ENCODE assay signal across 33 cellular contexts in the genomic region with DNA sequence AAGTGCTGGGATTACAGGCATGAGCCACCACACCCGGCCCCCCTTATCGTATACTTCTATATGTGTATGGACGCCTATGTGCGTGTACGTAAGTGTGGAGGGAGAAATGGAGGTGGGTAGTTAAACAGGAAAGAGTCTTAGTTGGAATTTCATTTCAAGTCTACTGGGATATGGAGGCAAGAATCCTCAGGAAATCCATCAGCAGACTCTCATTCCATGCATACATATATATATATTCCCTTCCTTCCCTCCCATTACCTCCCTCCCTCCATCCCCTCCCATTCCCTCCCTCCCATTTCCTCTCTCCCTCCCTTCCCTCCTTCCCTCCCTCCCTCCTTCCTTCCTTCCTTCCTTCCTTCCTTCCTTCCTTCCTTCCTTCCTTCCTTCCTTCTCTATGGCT.
DNase-seq lines count a peak whose midpoint lies in the region; ATAC-seq, FAIRE-seq and TF ChIP-seq lines count a peak whose summit lies in the region.
"Had no signal": no experiment of that assay in that cellular context is flagged by ENCODE, and none has a peak within 500 bp of the region (broad histone marks: within the 10 kb centered on the region; RNA-seq: fewer than 3 reads in every experiment).

No MANE protein-coding gene starts in this region.

- peak overlapping the region; percentile 17 for H2BK120ac ChIP-seq in trophoblast cell (ENCODE audit: insufficient read depth, low read length, poor library complexity)

- H3K79me1 ChIP-seq in trophoblast cell (ENCODE audit: low read length): peaks cover 17% of the 10 kb centered on the region

- TF ChIP-seq CTCF in HepG2 (CRISPR knock-in tag; IDR thresholded peaks at IDR 0.05) (no peak), right lobe of liver (IDR thresholded peaks at IDR 0.05) (no peak), K562 (IDR thresholded peaks at IDR 0.05 in 2 of 3, conservative IDR thresholded peaks at IDR 0.05 in 1 of 3; ENCODE audit: insufficient read depth in 2 of 3, low read depth in 1 of 3, low read length in 3 of 3) (no peak)

- CTCF ChIA-PET in HepG2 (lab: Yijun Ruan, JAX; ENCODE audit: low intra/inter-chr PET ratio, low total read pairs): no interaction called here
- CTCF ChIA-PET in K562 (lab: Yijun Ruan, JAX; ENCODE audit: low intra/inter-chr PET ratio): no interaction called here

- intact Hi-C loops in HepG2 (cut with micrococcal nuclease; ENCODE audit: unreplicated experiment): no loop called here
- intact Hi-C loops in right lobe of liver (cut with DNase I): no loop called here
- intact Hi-C loops in K562 (cut with micrococcal nuclease): no loop called here

- no peak overlapping the region for H3K4me2 ChIP-seq in HepG2 (ENCODE audit: low read depth, low read length)
- no peak overlapping the region for H3K4me2 ChIP-seq in K562 (ENCODE audit: insufficient read depth, low read length)
- no peak overlapping the region for H3K4me2 ChIP-seq in trophoblast cell (ENCODE audit: low read length)
- H3K4me2 ChIP-seq: A549; BLaER1; BLaER1 treated with 17β-estradiol and CSF1 and Interleukin-3, amounts not matched to agents 10 nM and 100 nM had no signal

- no peak for TF ChIP-seq RAD21 in HepG2 (CRISPR knock-in tag; IDR thresholded peaks at IDR 0.05)
- no peak for TF ChIP-seq RAD21 in K562 (CRISPR knock-in tag; conservative IDR thresholded peaks at IDR 0.05 in 1 of 2, IDR thresholded peaks at IDR 0.05 in 1 of 2)

- no peak overlapping the region for H3K27ac ChIP-seq in HepG2 (ENCODE audit: extremely low read length, insufficient read depth, low read length)
- no peak overlapping the region for H3K27ac ChIP-seq in right lobe of liver
- no peak overlapping the region for H3K27ac ChIP-seq in K562 (ENCODE audit: extremely low read depth, low read depth, low read length)
- no peak overlapping the region for H3K27ac ChIP-seq in trophoblast cell (ENCODE audit: low read depth, low read length)
- H3K27ac ChIP-seq: 22Rv1; A549; BLaER1; BLaER1 treated with 17β-estradiol and CSF1 and Interleukin-3, amounts not matched to agents 10 nM and 100 nM; C4-2B had no signal

- no peak for FAIRE-seq in HepG2 (lab: Jason Lieb, UNC)
- FAIRE-seq in K562 (lab: Jason Lieb, UNC): no peak
- FAIRE-seq: A204.1, A549, D721Med had no signal

- H3K4me1 ChIP-seq in HepG2 (ENCODE audit: insufficient read depth, low read length) (no peaks in the 10 kb centered on the region), right lobe of liver (no peaks in the 10 kb centered on the region), K562 (replicated peaks in 1 of 2; ENCODE audit: control insufficient read depth in 2 of 2, insufficient read depth in 2 of 2, low read length in 2 of 2) (no peaks in the 10 kb centered on the region), trophoblast cell (ENCODE audit: control insufficient read depth in 1 of 2, insufficient read depth in 2 of 2, low read length in 2 of 2) (peaks cover 6% of the 10 kb centered on the region in 2 experiments)
- H3K4me1 ChIP-seq: A549; BE2C; BLaER1; BLaER1 treated with 17β-estradiol and CSF1 and Interleukin-3, amounts not matched to agents 10 nM and 100 nM; Caco-2 had no signal

- H2BK12ac ChIP-seq in trophoblast cell (ENCODE audit: low read length): no peak overlapping the region

- H3K9ac ChIP-seq in HepG2 (ENCODE audit: insufficient read depth, low read depth, low read length): no peak overlapping the region
- H3K9ac ChIP-seq in K562 (ENCODE audit: insufficient read depth in 1 of 2, low read depth in 2 of 2, low read length in 2 of 2): no peak overlapping the region
- H3K9ac ChIP-seq in trophoblast cell (ENCODE audit: low read length): no peak overlapping the region
- H3K9ac ChIP-seq: BLaER1; BLaER1 treated with 17β-estradiol and CSF1 and Interleukin-3, amounts not matched to agents 10 nM and 100 nM had no signal

- no peaks in the 10 kb centered on the region; a peak in 1 of 5 replicates for H3K27me3 ChIP-seq in HepG2 (ENCODE audit: control insufficient read depth in 1 of 2, insufficient read depth in 2 of 2, low read length in 2 of 2)
- no peaks in the 10 kb centered on the region for H3K27me3 ChIP-seq in right lobe of liver
- H3K27me3 ChIP-seq in K562 (ENCODE audit: control insufficient read depth in 2 of 2, insufficient read depth in 2 of 2, low read length in 2 of 2): no peaks in the 10 kb centered on the region
- no peaks in the 10 kb centered on the region for H3K27me3 ChIP-seq in trophoblast cell (ENCODE audit: insufficient read depth, low read length)
- H3K27me3 ChIP-seq: BE2C; BLaER1; BLaER1 treated with 17β-estradiol and CSF1 and Interleukin-3, amounts not matched to agents 10 nM and 100 nM had no signal

- no peaks in the 10 kb centered on the region for H3K9me1 ChIP-seq in K562 (ENCODE audit: control insufficient read depth, insufficient read depth, low read length)

- no peak for DNase-seq in HepG2 (ENCODE audit: low spot score)
- DNase-seq in right lobe of liver: no peak
- DNase-seq in K562 (ENCODE audit: extremely low read depth in 1 of 4, low spot score in 3 of 4): no peak
- no peak for DNase-seq in trophoblast cell
- DNase-seq in NCI-H1417 treated with DMSO at 0.1 percent for 48 hours (lab: John Stamatoyannopoulos, UW): no peak
- DNase-seq: 8988T; ACHN; AML-193; BE2C; C1 segment of cervical spinal cord; Caco-2; Calu3; CD4-positive, alpha-beta memory T cell; CD4-positive, alpha-beta T cell; CD4-positive, CD25-positive, alpha-beta regulatory T cell; CD8-positive, alpha-beta memory T cell; CD8-positive, alpha-beta T cell; COR-L47; DMS 273 treated with DMSO at 0.1 percent for 48 hours; DMS153; DMS53; DMS79; DMS79 treated with DMSO at 0.1 percent for 48 hours; DND-41; EL had no signal

- no peak for ATAC-seq in HepG2
- ATAC-seq in right lobe of liver: no peak
- ATAC-seq in K562: no peak
- no peak for ATAC-seq in GM19023 (IDR thresholded peaks at IDR 0.05; ENCODE audit: unreplicated experiment)
- ATAC-seq: A549; CD8-positive, alpha-beta T cell had no signal

- H4K12ac ChIP-seq in trophoblast cell (ENCODE audit: low read depth, low read length): no peak overlapping the region

- TF ChIP-seq EP300 in HepG2 (IDR thresholded peaks at IDR 0.05; ENCODE audit: low read depth in 2 of 2, low read length in 2 of 2): no peak
- no peak for TF ChIP-seq EP300 in HepG2 (CRISPR knock-in tag; IDR thresholded peaks at IDR 0.05; ENCODE audit: borderline replicate concordance)
- TF ChIP-seq EP300 in K562 (IDR thresholded peaks at IDR 0.05; ENCODE audit: low read length): no peak

- H3K9me3 ChIP-seq in HepG2 (ENCODE audit: low read length) (peaks cover 17% of the 10 kb centered on the region), right lobe of liver (no peaks in the 10 kb centered on the region), K562 (replicated peaks; ENCODE audit: control insufficient read depth, insufficient read depth, low read depth, low read length) (no peaks in the 10 kb centered on the region), trophoblast cell (ENCODE audit: insufficient read depth, low read depth, low read length) (no peaks in the 10 kb centered on the region)
- H3K9me3 ChIP-seq: A549, BE2C, BLaER1, Caco-2 had no signal

- no TSS peak for BruUV-seq in HepG2 (replicated peaks; lab: Mats Ljungman, UMichigan)
- no TSS peak for BruUV-seq in K562 (replicated peaks; lab: Mats Ljungman, UMichigan)

- H4K8ac ChIP-seq in trophoblast cell (ENCODE audit: low read depth, low read length): no peak overlapping the region

- H3K4ac ChIP-seq in trophoblast cell (ENCODE audit: low read depth, low read length): no peak overlapping the region

- H3K4me3 ChIP-seq in HepG2 (replicated peaks in 1 of 3; ENCODE audit: insufficient read depth in 1 of 3, low read depth in 2 of 3, low read length in 3 of 3): no peak overlapping the region
- no peak overlapping the region for H3K4me3 ChIP-seq in right lobe of liver
- H3K4me3 ChIP-seq in K562: no peak overlapping the region
- no peak overlapping the region for H3K4me3 ChIP-seq in trophoblast cell (ENCODE audit: low read depth, low read length)
- H3K4me3 ChIP-seq: A549; BLaER1; BLaER1 treated with 17β-estradiol and CSF1 and Interleukin-3, amounts not matched to agents 10 nM and 100 nM had no signal

- POLR2A ChIA-PET in HepG2 (lab: Yijun Ruan, JAX): no interaction called here
- POLR2A ChIA-PET in K562 (lab: Yijun Ruan, JAX): no interaction called here

- H3K14ac ChIP-seq in trophoblast cell (ENCODE audit: low read length): no peak overlapping the region

- H3K79me2 ChIP-seq in HepG2 (ENCODE audit: insufficient read depth, low read length): no peaks in the 10 kb centered on the region
- no peaks in the 10 kb centered on the region for H3K79me2 ChIP-seq in K562 (ENCODE audit: control insufficient read depth, insufficient read depth, low read length)
- no peaks in the 10 kb centered on the region for H3K79me2 ChIP-seq in trophoblast cell (ENCODE audit: control insufficient read depth, insufficient read depth, low read length, poor library complexity)

- H4K20me1 ChIP-seq in HepG2 (ENCODE audit: insufficient read depth, low read length) (no peaks in the 10 kb centered on the region), K562 (replicated peaks; ENCODE audit: control insufficient read depth, insufficient read depth, low read length) (no peaks in the 10 kb centered on the region)
- H4K20me1 ChIP-seq: BLaER1; BLaER1 treated with 17β-estradiol and CSF1 and Interleukin-3, amounts not matched to agents 10 nM and 100 nM had no signal

- in situ Hi-C loops in HepG2 (cut with HindIII; ENCODE audit: extremely low pct_ligation_motif_present, low pct_unique_long_range_greater_than_20kb): no loop called here
- in situ Hi-C loops in K562 (cut with MboI): no loop called here

- TF ChIP-seq POLR2A in HepG2 (IDR thresholded peaks at IDR 0.05; ENCODE audit: insufficient read depth in 1 of 2, low read depth in 2 of 2, low read length in 2 of 2) (no peak), right lobe of liver (IDR thresholded peaks at IDR 0.05) (no peak), K562 (conservative IDR thresholded peaks at IDR 0.05) (no peak)

- H2BK5ac ChIP-seq in trophoblast cell (ENCODE audit: low read depth, low read length, poor library complexity): peak overlapping the region; percentile 25

- H3K18ac ChIP-seq in trophoblast cell (ENCODE audit: low read length): no peak overlapping the region

- no peak overlapping the region for H2AFZ ChIP-seq in HepG2 (ENCODE audit: low read length)
- H2AFZ ChIP-seq in K562 (ENCODE audit: low read depth, low read length): no peak overlapping the region
- H2AFZ ChIP-seq in trophoblast cell (ENCODE audit: insufficient read depth, low read length, poor library complexity): no peak overlapping the region

- no peak overlapping the region for H4K91ac ChIP-seq in trophoblast cell (ENCODE audit: low read depth, low read length)

- H2AK5ac ChIP-seq in trophoblast cell (ENCODE audit: low read length): no peak overlapping the region

- WGBS in HepG2 (ENCODE audit: low lambda C conversion rate): 55% methylated on average over 5 of the region's 5 CpGs
- 100% methylated on average over 1 of the region's 5 CpGs for WGBS in right lobe of liver (ENCODE audit: insufficient coverage, low coverage, low lambda C conversion rate, missing lambda C conversion rate)
- whole genome bisulfite sequencing in K562 (ENCODE audit: insufficient coverage, low coverage, missing lambda C conversion rate): 0% methylated on average over 5 of the region's 5 CpGs
- WGBS in trophoblast cell (ENCODE audit: extremely low coverage, insufficient coverage, insufficient read length): no CpG with 5 or more reads among the region's 5 CpGs

- no peaks in the 10 kb centered on the region for H3K36me3 ChIP-seq in HepG2 (replicated peaks in 1 of 2; ENCODE audit: control insufficient read depth in 1 of 2, insufficient read depth in 2 of 2, low read length in 2 of 2)
- H3K36me3 ChIP-seq in right lobe of liver: no peaks in the 10 kb centered on the region
- no peaks in the 10 kb centered on the region for H3K36me3 ChIP-seq in K562 (ENCODE audit: control insufficient read depth, insufficient read depth, low read length)
- H3K36me3 ChIP-seq in trophoblast cell (ENCODE audit: control insufficient read depth in 1 of 2, insufficient read depth in 2 of 2, low read length in 2 of 2): no peaks in the 10 kb centered on the region
- H3K36me3 ChIP-seq: BE2C; BLaER1; BLaER1 treated with 17β-estradiol and CSF1 and Interleukin-3, amounts not matched to agents 10 nM and 100 nM had no signal

- H3K23ac ChIP-seq in trophoblast cell (ENCODE audit: low read length): no peak overlapping the region

Comparison
In these comparisons a context has a peak if more than half of its experiments do, and no peak if none do; other contexts are left out.
1. Of the 241 proteins assayed by ChIP-seq in both HepG2 and K562: peak only in HepG2: PCBP1 and PCBP2; only in K562: none; in both: HNRNPK; in neither: 238.